Comparison of ENCODE assay signal across 11 cellular contexts in the genomic region with DNA sequence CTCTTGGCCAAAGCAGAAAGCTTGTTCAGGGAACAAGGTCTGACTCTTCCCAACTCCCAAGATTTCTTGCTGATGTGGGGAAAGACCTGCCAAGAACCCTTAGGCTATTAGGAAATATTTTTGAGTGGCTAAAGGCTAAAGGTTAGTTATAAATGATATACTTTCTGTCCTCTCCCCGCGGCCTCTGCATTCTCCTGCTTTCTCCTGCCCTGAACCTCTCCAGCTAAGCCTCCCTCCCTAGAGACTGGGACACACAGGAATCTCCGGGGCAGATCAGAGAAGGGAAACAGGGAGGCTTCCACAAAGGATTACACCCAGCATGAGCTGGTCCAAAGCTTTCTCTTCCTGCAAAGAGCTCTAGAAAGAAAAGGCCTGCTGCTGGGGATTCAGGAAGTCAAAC. TPM values are rescaled to one million over a fixed set of nuclear protein-coding genes. Genes with fewer than 3 reads are reported as not detected.
DNase-seq lines count a peak whose midpoint lies in the region; ATAC-seq and TF ChIP-seq lines count a peak whose summit lies in the region.
"Had no signal": no experiment of that assay in that cellular context is flagged by ENCODE, and none has a peak within 500 bp of the region (broad histone marks: within the 10 kb centered on the region; RNA-seq: fewer than 3 reads in every experiment).

No MANE protein-coding gene starts in this region.

- peak overlapping the region in 9 of 10 experiments; percentile 76 to 98 (median 90); a peak in 18 of 20 replicates for H3K4me3 ChIP-seq in BLaER1 treated with 17β-estradiol and CSF1 and Interleukin-3, amounts not matched to agents 10 nM and 100 nM
- peak overlapping the region; percentile 98 for H3K4me3 ChIP-seq in Loucy (ENCODE audit: low read length, poor library complexity, severe bottlenecking)
- H3K4me3 ChIP-seq in esophagus muscularis mucosa = no peak overlapping the region
- peak overlapping the region; percentile 73 for H3K4me3 ChIP-seq in neuron (ENCODE audit: low read length)
- H3K4me3 ChIP-seq in GM23248 = no peak overlapping the region
- H3K4me3 ChIP-seq: SJSA1 had no signal

- H3K9me3 ChIP-seq in BLaER1 treated with 17β-estradiol and CSF1 and Interleukin-3, amounts not matched to agents 10 nM and 100 nM (replicated peaks in 1 of 11) = peaks cover 0 to 8% (median 0%) of the 10 kb centered on the region in 11 experiments; a peak in 1 of 22 replicates
- H3K9me3 ChIP-seq in Loucy (ENCODE audit: insufficient read depth, low read depth, low read length) = no peaks in the 10 kb centered on the region
- no peaks in the 10 kb centered on the region for H3K9me3 ChIP-seq in esophagus muscularis mucosa
- H3K9me3 ChIP-seq in neuron (ENCODE audit: low read length) = no peaks in the 10 kb centered on the region
- no peaks in the 10 kb centered on the region for H3K9me3 ChIP-seq in GM23248 (ENCODE audit: low read depth)
- H3K9me3 ChIP-seq: SJSA1 had no signal

- H3K4me1 ChIP-seq in BLaER1 treated with 17β-estradiol and CSF1 and Interleukin-3, amounts not matched to agents 10 nM and 100 nM = peaks cover 60 to 76% (median 70%) of the 10 kb centered on the region in 10 experiments
- H3K4me1 ChIP-seq in Loucy (ENCODE audit: insufficient read depth, low read length, poor library complexity, severe bottlenecking) (peaks cover 40% of the 10 kb centered on the region), esophagus muscularis mucosa (peaks cover 20 to 35% (median 33%) of the 10 kb centered on the region in 4 donors), neuron (ENCODE audit: insufficient read depth, low read length) (peaks cover 30% of the 10 kb centered on the region), GM23248 (ENCODE audit: insufficient read depth) (no peaks in the 10 kb centered on the region)

- WGBS in esophagus muscularis mucosa = 65% methylated on average over 3 of the region's 3 CpGs
- 83 to 91% methylated on average over 3 of the region's 3 CpGs for WGBS in GM23248 (ENCODE audit: low coverage in 1 of 2, low lambda C conversion rate in 2 of 2, missing lambda C conversion rate in 2 of 2), 2 experiments

- peak overlapping the region; percentile 94 to 100 (median 98) for H3K4me2 ChIP-seq in BLaER1 treated with 17β-estradiol and CSF1 and Interleukin-3, amounts not matched to agents 10 nM and 100 nM
- peak overlapping the region; percentile 86 for H3K4me2 ChIP-seq in Loucy (ENCODE audit: low read depth, low read length, poor library complexity, severe bottlenecking)
- no peak overlapping the region for H3K4me2 ChIP-seq in GM23248 (ENCODE audit: unreplicated experiment)

- peaks cover 45% of the 10 kb centered on the region; the same call in 1 of the 2 replicates for H3K79me2 ChIP-seq in Loucy (ENCODE audit: insufficient read depth, low read length)
- H3K79me2 ChIP-seq in GM23248 (ENCODE audit: insufficient read depth) = no peaks in the 10 kb centered on the region

- H2AFZ ChIP-seq in Loucy (ENCODE audit: low read length) (0 out of 2 replicates have a peak overlapping the region, but pooled peaks have one; percentile 58), neuron (ENCODE audit: low read depth, low read length) (no peak overlapping the region), GM23248 (no peak overlapping the region)

- in situ Hi-C loops in GM23248 (cut with MboI) = no loop called here

- H3K9me2 ChIP-seq in Loucy (replicated peaks; ENCODE audit: low read depth, low read length) (no peaks in the 10 kb centered on the region), GM23248 (ENCODE audit: insufficient read depth) (no peaks in the 10 kb centered on the region)

- intact Hi-C loops in esophagus muscularis mucosa (cut with DNase I) = no loop called here

- H4K20me1 ChIP-seq in BLaER1 treated with 17β-estradiol and CSF1 and Interleukin-3, amounts not matched to agents 10 nM and 100 nM = peaks cover 0 to 31% (median 6%) of the 10 kb centered on the region in 11 experiments; a peak in 9 of 22 replicates
- no peaks in the 10 kb centered on the region for H4K20me1 ChIP-seq in Loucy (ENCODE audit: insufficient read depth, low read length, poor library complexity, severe bottlenecking)
- no peaks in the 10 kb centered on the region for H4K20me1 ChIP-seq in GM23248 (ENCODE audit: insufficient read depth)

- H3F3A ChIP-seq in Loucy (ENCODE audit: low read depth) = peaks cover 3% of the 10 kb centered on the region; the same call in 1 of the 2 replicates
- no peaks in the 10 kb centered on the region for H3F3A ChIP-seq in GM23248 (ENCODE audit: insufficient read depth)

- no peaks in the 10 kb centered on the region; a peak in 1 of 22 replicates for H3K27me3 ChIP-seq in BLaER1 treated with 17β-estradiol and CSF1 and Interleukin-3, amounts not matched to agents 10 nM and 100 nM
- H3K27me3 ChIP-seq in Loucy (ENCODE audit: insufficient read depth, low read length, poor library complexity, severe bottlenecking) (no peaks in the 10 kb centered on the region), esophagus muscularis mucosa (no peaks in the 10 kb centered on the region), neuron (ENCODE audit: insufficient read depth, low read length) (no peaks in the 10 kb centered on the region), GM23248 (replicated peaks; ENCODE audit: insufficient read depth) (no peaks in the 10 kb centered on the region)
- H3K27me3 ChIP-seq: SJSA1 had no signal

- DNase-seq in esophagus muscularis mucosa (ENCODE audit: extremely low spot score) (no peak), NCI-H2081 (lab: John Stamatoyannopoulos, UW) (no peak), GM23248 (no peak), nucleus accumbens (lab: John Stamatoyannopoulos, UW) (no peak)
- DNase-seq: activated CD4-positive, alpha-beta memory T cell treated with anti-CD3 and anti-CD28 coated beads, Interleukin-2, amount 10 ng/mL, durations not matched to agents 7 days and 5 days; NCI-H187 treated with DMSO at 0.1 percent for 48 hours had no signal

- peak overlapping the region; percentile 87 to 94 (median 90); a peak in 21 of 22 replicates for H3K9ac ChIP-seq in BLaER1 treated with 17β-estradiol and CSF1 and Interleukin-3, amounts not matched to agents 10 nM and 100 nM
- H3K9ac ChIP-seq in Loucy (ENCODE audit: low read depth, low read length, poor library complexity, severe bottlenecking) (peak overlapping the region; percentile 80), GM23248 (no peak overlapping the region)

- TF ChIP-seq POLR2A in esophagus muscularis mucosa (IDR thresholded peaks at IDR 0.05; ENCODE audit: low read depth) = no peak

- TF ChIP-seq EP300 in esophagus muscularis mucosa (IDR thresholded peaks at IDR 0.05) = no peak

- TF ChIP-seq CTCF in Loucy (conservative IDR thresholded peaks at IDR 0.05; ENCODE audit: low read length) (no peak), esophagus muscularis mucosa (IDR thresholded peaks at IDR 0.05) (no peak)

- H3K27ac ChIP-seq in BLaER1 treated with 17β-estradiol and CSF1 and Interleukin-3, amounts not matched to agents 10 nM and 100 nM = peak overlapping the region; percentile 48 to 95 (median 92); a peak in 20 of 22 replicates
- H3K27ac ChIP-seq in esophagus muscularis mucosa (replicated peaks in 1 of 4) (peak overlapping the region; percentile 49 to 95 (median 90)), GM23248 (no peak overlapping the region)
- H3K27ac ChIP-seq: SJSA1 had no signal

- peaks cover 0 to 55% (median 49%) of the 10 kb centered on the region in 11 experiments; a peak in 19 of 22 replicates for H3K36me3 ChIP-seq in BLaER1 treated with 17β-estradiol and CSF1 and Interleukin-3, amounts not matched to agents 10 nM and 100 nM
- no peaks in the 10 kb centered on the region for H3K36me3 ChIP-seq in Loucy (ENCODE audit: insufficient read depth, low read length)
- peaks cover 0 to 11% (median 3%) of the 10 kb centered on the region in 4 donors for H3K36me3 ChIP-seq in esophagus muscularis mucosa
- peaks cover 37% of the 10 kb centered on the region for H3K36me3 ChIP-seq in neuron (ENCODE audit: insufficient read depth, low read length)
- H3K36me3 ChIP-seq in GM23248 (ENCODE audit: low read depth) = no peaks in the 10 kb centered on the region
- H3K36me3 ChIP-seq: SJSA1 had no signal

- ATAC-seq in HG03432 (IDR thresholded peaks at IDR 0.05; ENCODE audit: unreplicated experiment) = no peak

RNA-seq across cellular contexts. Expression of gene SLC43A2, which starts 2.3 kb away (rescaled TPM):
- 10 to 100 TPM in 3 of 4 donors, 1 to 10 TPM in 1; 7.1 to 20.0 (median 13.7) TPM for total RNA-seq in esophagus muscularis mucosa
- total RNA-seq in GM23248 (2014; rRNA removed; shearing (Covaris generic)) = 8.6 and 9.1 TPM in 2 replicates
- 6.0 and 6.6 TPM in 2 replicates for polyA plus RNA-seq in GM23248 (2016; fragmentation: Nextera tagmentation; extraction: Ambion mirVana)

RNA-seq across cellular contexts. Expression of gene SCARF1, which starts 19.2 kb away (rescaled TPM):
- total RNA-seq in esophagus muscularis mucosa = 10 to 100 TPM in 3 of 4 donors, 1 to 10 TPM in 1; 6.2 to 19.8 (median 12.8) TPM
- total RNA-seq in GM23248 (2014; rRNA removed; shearing (Covaris generic)) = 0.25 TPM in 1 of 2 replicates, not detected in the other
- polyA plus RNA-seq in GM23248 (2016; fragmentation: Nextera tagmentation; extraction: Ambion mirVana) = 0.14 TPM in 1 of 2 replicates, not detected in the other

RNA-seq across cellular contexts. Expression of gene RILP, which starts 23.3 kb away (rescaled TPM):
- 10 to 100 TPM; 15.8 to 41.5 (median 24.0) TPM for total RNA-seq in esophagus muscularis mucosa
- total RNA-seq in GM23248 (2014; rRNA removed; shearing (Covaris generic)) = 6.4 and 27.6 TPM in 2 replicates
- 4.4 and 6.5 TPM in 2 replicates for polyA plus RNA-seq in GM23248 (2016; fragmentation: Nextera tagmentation; extraction: Ambion mirVana)

RNA-seq across cellular contexts. Expression of gene PRPF8, which starts 58.3 kb away (rescaled TPM):
- 100 to 1,000 TPM; 141 to 187 (median 163) TPM for total RNA-seq in esophagus muscularis mucosa
- 72.2 and 76.9 TPM in 2 replicates for total RNA-seq in GM23248 (2014; rRNA removed; shearing (Covaris generic))
- 90.3 and 93.8 TPM in 2 replicates for polyA plus RNA-seq in GM23248 (2016; fragmentation: Nextera tagmentation; extraction: Ambion mirVana)

Comparison
In these comparisons a context has a peak if more than half of its experiments do, and no peak if none do; other contexts are left out.
1. H3K4me3 ChIP-seq: peak in BLaER1 treated with 17β-estradiol and CSF1 and Interleukin-3, amounts not matched to agents 10 nM and 100 nM (9 of 10), Loucy (single experiment) and neuron (single experiment); none in esophagus muscularis mucosa (0 of 4) and GM23248 (single experiment).